33 cellular contexts compared by ENCODE assay signal in the genomic region with DNA sequence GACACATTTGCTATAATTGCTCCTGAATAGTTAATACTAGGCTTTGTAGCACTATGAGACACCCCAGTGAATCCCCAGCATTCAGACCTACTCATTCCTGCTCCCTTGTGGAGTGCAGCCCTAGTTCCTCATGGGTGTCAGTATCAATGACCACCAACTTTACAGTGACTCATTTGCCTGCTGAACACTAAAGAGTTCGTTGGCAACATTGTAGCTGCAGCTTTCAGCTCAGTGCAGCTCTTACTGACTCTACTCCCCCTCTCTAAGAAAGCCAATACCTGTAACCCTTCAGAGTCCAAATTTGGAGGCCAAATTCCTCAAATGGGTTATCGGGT.
A peak's percentile ranks its signal among the peaks of the same experiment; 100 is the strongest.
DNase-seq lines count a peak whose midpoint lies in the region; ATAC-seq and TF ChIP-seq lines count a peak whose summit lies in the region.
"Had no signal": no experiment of that assay in that cellular context is flagged by ENCODE, and none has a peak within 500 bp of the region (broad histone marks: within the 10 kb centered on the region; RNA-seq: fewer than 3 reads in every experiment).

No MANE protein-coding gene starts in this region.

- peak; percentile 63 for DNase-seq in SKM-1 treated with dmso at 0.1 percent for 144 hours (lab: John Stamatoyannopoulos, UW; ENCODE audit: unreplicated experiment)
- DNase-seq in SKM-1 (lab: John Stamatoyannopoulos, UW; ENCODE audit: unreplicated experiment), result no peak
- DNase-seq in RKO (ENCODE audit: low spot score), result peak; percentile 70
- DNase-seq in body of pancreas, result no peak
- DNase-seq in stimulated activated naive B cell treated with anti-CD40 and anti-IgM and Interleukin-4, amounts not matched to agents 10 μg/mL and 1 μg/mL and 100 μg/mL, for 72 hours, result no peak
- DNase-seq in WERI-Rb-1, result no peak
- no peak for DNase-seq in KG1 (lab: John Stamatoyannopoulos, UW)
- DNase-seq: activated CD4-positive, alpha-beta T cell treated with anti-CD3 and anti-CD28 coated beads, Interleukin-2, amount 10 ng/mL, durations not matched to agents 24 days and 14 days; activated CD8-positive, alpha-beta memory T cell treated with anti-CD3 and anti-CD28 coated beads for 24 hours; activated T-cell treated with anti-CD3 and anti-CD28 coated beads for 4 hours; Calu3; DMS79; effector CD8-positive, alpha-beta T cell; GF-D8; HCEC 1CT; IMR-90; mesendoderm; NCI-H1436 treated with DMSO at 0.1 percent for 48 hours; NCI-H446; NCI-H748 treated with DMSO at 0.1 percent for 48 hours; pancreas; SK-N-SH; T-helper 2 cell had no signal

- H3K36me3 Mint-ChIP-seq in stimulated activated naive B cell treated with anti-CD40 and anti-IgM and Interleukin-4, amounts not matched to agents 10 μg/mL and 1 μg/mL and 100 μg/mL, for 72 hours, result no peaks in the 10 kb centered on the region
- H3K36me3 Mint-ChIP-seq: neural progenitor cell had no signal

- no peaks in the 10 kb centered on the region for H3K36me3 ChIP-seq in body of pancreas (replicated peaks in 1 of 2; ENCODE audit: insufficient read depth in 1 of 2, low read depth in 2 of 2)
- no peaks in the 10 kb centered on the region for H3K36me3 ChIP-seq in WERI-Rb-1
- H3K36me3 ChIP-seq: breast epithelium, left lung, neural progenitor cell, pancreas, right atrium auricular region had no signal

- H3K27me3 ChIP-seq in body of pancreas (no peaks in the 10 kb centered on the region), WERI-Rb-1 (ENCODE audit: insufficient read depth, low read depth, severe bottlenecking) (no peaks in the 10 kb centered on the region)
- H3K27me3 ChIP-seq: breast epithelium, left lung, neural progenitor cell, pancreas, right atrium auricular region had no signal

- H3K27ac ChIP-seq in body of pancreas, result peak overlapping the region in 3 of 4 donors; percentile 5 to 41 (median 10)
- H3K27ac ChIP-seq in WERI-Rb-1, result no peak overlapping the region
- H3K27ac ChIP-seq: breast epithelium, left lung, neural progenitor cell, pancreas, right atrium auricular region had no signal

- H3K4me1 ChIP-seq in body of pancreas, result peaks cover 6% of the 10 kb centered on the region
- H3K4me1 ChIP-seq: breast epithelium, left lung, neural progenitor cell, pancreas, right atrium auricular region had no signal

- no peaks in the 10 kb centered on the region for H3K9me3 ChIP-seq in body of pancreas
- no peaks in the 10 kb centered on the region for H3K9me3 ChIP-seq in WERI-Rb-1 (ENCODE audit: severe bottlenecking)
- H3K9me3 ChIP-seq: pancreas, right atrium auricular region, SK-N-SH had no signal

- no peaks in the 10 kb centered on the region for H3K27me3 Mint-ChIP-seq in stimulated activated naive B cell treated with anti-CD40 and anti-IgM and Interleukin-4, amounts not matched to agents 10 μg/mL and 1 μg/mL and 100 μg/mL, for 72 hours
- H3K27me3 Mint-ChIP-seq: activated CD4-positive, alpha-beta T cell treated with anti-CD3 and anti-CD28 coated beads, Interleukin-2, amount 10 ng/mL, durations not matched to agents 24 days and 14 days; stimulated activated naive CD8-positive, alpha-beta T cell treated with anti-CD3 and anti-CD28 coated beads, Interleukin-15, Interleukin-2, amounts not matched to agents 100 ng/mL and 50 ng/mL, for 24 hours had no signal

- H3K4me1 Mint-ChIP-seq in stimulated activated naive B cell treated with anti-CD40 and anti-IgM and Interleukin-4, amounts not matched to agents 10 μg/mL and 1 μg/mL and 100 μg/mL, for 72 hours, result peaks cover 0 to 5% of the 10 kb centered on the region in 2 donors
- H3K4me1 Mint-ChIP-seq: activated CD4-positive, alpha-beta T cell treated with anti-CD3 and anti-CD28 coated beads, Interleukin-2, amount 10 ng/mL, durations not matched to agents 24 days and 14 days; neural progenitor cell; WTC11 had no signal

- 53 to 57% methylated on average over 2 of the region's 2 CpGs for WGBS in body of pancreas, 2 donors

- intact Hi-C loops in body of pancreas (cut with DNase I), result no loop called here

- H3K4me3 ChIP-seq in body of pancreas, result no peak overlapping the region
- no peak overlapping the region for H3K4me3 ChIP-seq in WERI-Rb-1 (ENCODE audit: low read depth, low read length)
- H3K4me3 ChIP-seq: breast epithelium, left lung, neural progenitor cell, pancreas, right atrium auricular region, smooth muscle cell had no signal

- no peak for TF ChIP-seq POLR2A in body of pancreas (IDR thresholded peaks at IDR 0.05)

- ATAC-seq in body of pancreas (peak; percentile 33), HG03175 (IDR thresholded peaks at IDR 0.05; ENCODE audit: unreplicated experiment) (no peak)
- no peak for ATAC-seq in stimulated activated naive B cell treated with anti-CD40 and anti-IgM and Interleukin-4, amounts not matched to agents 10 μg/mL and 1 μg/mL and 100 μg/mL, for 72 hours (replicated peaks)
- ATAC-seq: activated naive CD4-positive, alpha-beta T cell treated with anti-CD3 and anti-CD28 coated beads, Interleukin-2, amount 50 U/mL, for 72 hours; left lung; Right ventricle myocardium inferior; WTC11 had no signal

- peak overlapping the region; percentile 11 for H3K27ac Mint-ChIP-seq in stimulated activated naive B cell treated with anti-CD40 and anti-IgM and Interleukin-4, amounts not matched to agents 10 μg/mL and 1 μg/mL and 100 μg/mL, for 72 hours
- H3K27ac Mint-ChIP-seq: activated CD4-positive, alpha-beta T cell treated with anti-CD3 and anti-CD28 coated beads, Interleukin-2, amount 10 ng/mL, durations not matched to agents 24 days and 14 days; neural progenitor cell; stimulated activated naive CD8-positive, alpha-beta T cell treated with anti-CD3 and anti-CD28 coated beads, Interleukin-15, Interleukin-2, amounts not matched to agents 100 ng/mL and 50 ng/mL, for 24 hours; WTC11 had no signal

- no peak overlapping the region for H3K4me3 Mint-ChIP-seq in stimulated activated naive B cell treated with anti-CD40 and anti-IgM and Interleukin-4, amounts not matched to agents 10 μg/mL and 1 μg/mL and 100 μg/mL, for 72 hours
- H3K4me3 Mint-ChIP-seq: activated CD4-positive, alpha-beta T cell treated with anti-CD3 and anti-CD28 coated beads, Interleukin-2, amount 10 ng/mL, durations not matched to agents 24 days and 14 days; neural progenitor cell; stimulated activated naive CD8-positive, alpha-beta T cell treated with anti-CD3 and anti-CD28 coated beads, Interleukin-15, Interleukin-2, amounts not matched to agents 100 ng/mL and 50 ng/mL, for 24 hours; WTC11 had no signal

- H3K9me3 Mint-ChIP-seq in stimulated activated naive B cell treated with anti-CD40 and anti-IgM and Interleukin-4, amounts not matched to agents 10 μg/mL and 1 μg/mL and 100 μg/mL, for 72 hours, result peaks cover 13 to 16% of the 10 kb centered on the region in 2 donors

- no peak for TF ChIP-seq CTCF in body of pancreas (IDR thresholded peaks at IDR 0.05)
- TF ChIP-seq CTCF in WERI-Rb-1 (IDR thresholded peaks at IDR 0.05; ENCODE audit: low read depth, low read length), result no peak

Comparison
In these comparisons a context has a peak if more than half of its experiments do, and no peak if none do; other contexts are left out.
1. DNase-seq: peak in SKM-1 treated with dmso at 0.1 percent for 144 hours (single experiment) and RKO (single experiment); none in SKM-1 (single experiment), body of pancreas (0 of 4), stimulated activated naive B cell treated with anti-CD40 and anti-IgM and Interleukin-4, amounts not matched to agents 10 μg/mL and 1 μg/mL and 100 μg/mL, for 72 hours (single experiment), WERI-Rb-1 (single experiment) and KG1 (single experiment).